8 cellular contexts compared by ENCODE assay signal in the genomic region with DNA sequence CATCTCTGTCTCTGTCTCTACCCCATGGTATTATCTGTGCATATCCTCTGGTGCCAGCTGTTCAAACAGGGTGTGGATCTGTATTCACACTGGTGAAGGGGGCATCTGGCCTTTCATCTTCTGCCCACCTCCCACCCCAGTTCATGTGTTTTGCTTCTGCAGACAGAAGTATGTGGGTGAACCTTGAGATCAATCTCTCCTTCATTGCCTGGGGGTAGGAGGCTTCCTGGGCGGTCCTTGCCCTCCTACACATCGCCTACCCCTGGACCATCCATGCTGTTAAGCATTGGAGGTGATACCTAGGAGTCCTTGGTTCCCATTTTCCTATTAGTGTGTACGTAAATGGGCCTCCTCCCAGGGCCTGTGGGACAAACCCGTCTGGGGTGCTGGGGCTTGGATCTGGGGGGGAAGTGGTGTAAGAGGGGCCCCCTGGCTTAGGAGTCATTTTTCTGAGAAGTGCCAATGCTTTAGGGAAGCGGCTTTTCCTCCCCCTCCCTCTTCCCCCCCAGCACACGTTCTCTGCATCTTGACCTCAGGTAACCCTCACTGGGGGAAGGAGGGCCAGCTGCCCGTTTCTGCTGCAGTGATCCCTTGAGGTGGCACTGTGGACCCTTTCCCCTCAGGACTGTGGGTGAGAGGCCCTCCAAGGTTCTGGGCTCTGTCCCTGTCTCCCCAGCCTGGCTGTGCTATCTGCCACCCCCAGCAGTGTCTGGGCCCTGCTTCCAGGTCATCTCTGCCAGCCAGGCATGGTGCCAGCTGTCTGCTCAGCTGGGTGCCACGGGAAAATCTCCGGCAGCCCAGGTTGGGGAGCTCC. TPM values are rescaled to one million over a fixed set of nuclear protein-coding genes. Genes with fewer than 3 reads are reported as not detected.
DNase-seq lines count a peak whose midpoint lies in the region; ATAC-seq and TF ChIP-seq lines count a peak whose summit lies in the region.

No MANE protein-coding gene starts in this region.

- H3K4me1 Mint-ChIP-seq in CD8-positive, alpha-beta T cell (ENCODE audit: low read depth) = peaks cover 84% of the 10 kb centered on the region

- H3K9me3 Mint-ChIP-seq in CD8-positive, alpha-beta T cell = no peaks in the 10 kb centered on the region
- no peaks in the 10 kb centered on the region for H3K9me3 Mint-ChIP-seq in activated naive CD4-positive, alpha-beta T cell treated with anti-CD3 and anti-CD28 coated beads, Interleukin-2, amount 50 U/mL, for 72 hours

- H3K4me3 Mint-ChIP-seq in CD8-positive, alpha-beta T cell = peak overlapping the region; percentile 49

- peaks cover 8% of the 10 kb centered on the region for H3K36me3 ChIP-seq in CD8-positive, alpha-beta T cell (ENCODE audit: insufficient read depth, low read length)
- H3K36me3 ChIP-seq in MG63 (peaks cover 41% of the 10 kb centered on the region), mucosa of descending colon (ENCODE audit: low read depth) (no peaks in the 10 kb centered on the region)

- peaks cover 30% of the 10 kb centered on the region for H3K36me3 Mint-ChIP-seq in CD8-positive, alpha-beta T cell
- H3K36me3 Mint-ChIP-seq in activated naive CD4-positive, alpha-beta T cell treated with anti-CD3 and anti-CD28 coated beads, Interleukin-2, amount 50 U/mL, for 72 hours = peaks cover 0 to 20% of the 10 kb centered on the region in 2 donors

- intact Hi-C loops in CD8-positive, alpha-beta T cell (cut with DNase I, micrococcal nuclease) = loop anchor here in 1 of 2 experiments (10.0 kb wide), 1 partner anchor 235 kb away; no protein-coding TSS in a partner anchor
- intact Hi-C loops in mucosa of descending colon (cut with DNase I, micrococcal nuclease) = no loop called here

- no peak for ATAC-seq in CD8-positive, alpha-beta T cell
- peak in 1 of 2 donors; percentile 6 for ATAC-seq in activated naive CD4-positive, alpha-beta T cell treated with anti-CD3 and anti-CD28 coated beads, Interleukin-2, amount 50 U/mL, for 72 hours
- ATAC-seq in mucosa of descending colon (peak; percentile 29), HG03108 (IDR thresholded peaks at IDR 0.05; ENCODE audit: unreplicated experiment) (no peak), HG03571 (IDR thresholded peaks at IDR 0.05; ENCODE audit: unreplicated experiment) (no peak), GM21576 (IDR thresholded peaks at IDR 0.05; ENCODE audit: unreplicated experiment) (no peak), HG02759 (IDR thresholded peaks at IDR 0.05; ENCODE audit: unreplicated experiment) (no peak)

- H3K27me3 ChIP-seq in CD8-positive, alpha-beta T cell (ENCODE audit: insufficient read depth, low read length) = no peaks in the 10 kb centered on the region
- H3K27me3 ChIP-seq in MG63 = no peaks in the 10 kb centered on the region

- peak in 1 of 7 experiments; percentile 24 for DNase-seq in CD8-positive, alpha-beta T cell
- DNase-seq in MG63 (peak; percentile 65), mucosa of descending colon (peak in 2 of 3 donors; percentile 55 to 65)
- no peak for DNase-seq in activated naive CD4-positive, alpha-beta T cell treated with anti-CD3 and anti-CD28 coated beads, Interleukin-2, amount 50 U/mL, for 72 hours (ENCODE audit: low spot score in 2 of 2)

- POLR2A ChIA-PET in CD8-positive, alpha-beta T cell (lab: Charles Lee) = interaction anchor here (1.2 to 2.3 kb wide), 2 partner anchors 8 to 11 kb away, joined by 7 to 18 read pairs; no protein-coding TSS in a partner anchor

- H3K4me3 ChIP-seq in CD8-positive, alpha-beta T cell (ENCODE audit: low read depth, low read length) = peak overlapping the region; percentile 12
- H3K4me3 ChIP-seq in MG63 (no peak overlapping the region), mucosa of descending colon (no peak overlapping the region)

- no peaks in the 10 kb centered on the region for H3K27me3 Mint-ChIP-seq in CD8-positive, alpha-beta T cell (ENCODE audit: low read depth)

- no peak overlapping the region for H3K27ac ChIP-seq in CD8-positive, alpha-beta T cell (ENCODE audit: low read depth, low read length)

- no peaks in the 10 kb centered on the region for H3K9me3 ChIP-seq in CD8-positive, alpha-beta T cell (ENCODE audit: low read length)
- H3K9me3 ChIP-seq in MG63 = no peaks in the 10 kb centered on the region
- no peaks in the 10 kb centered on the region for H3K9me3 ChIP-seq in mucosa of descending colon

- TF ChIP-seq CTCF in CD8-positive, alpha-beta T cell (IDR thresholded peaks at IDR 0.05) = no peak
- TF ChIP-seq CTCF in mucosa of descending colon (IDR thresholded peaks at IDR 0.05) = no peak

- peaks cover 98% of the 10 kb centered on the region for H3K4me1 ChIP-seq in CD8-positive, alpha-beta T cell (ENCODE audit: insufficient read depth, low read length)
- H3K4me1 ChIP-seq in mucosa of descending colon (ENCODE audit: low read depth) = peaks cover 75% of the 10 kb centered on the region

- CTCF ChIA-PET in CD8-positive, alpha-beta T cell (lab: Charles Lee) = interaction anchor here (1.0 to 5.0 kb wide), 7 partner anchors 11 to 30 kb away, joined by 3 to 25 read pairs (median 5); no protein-coding TSS in a partner anchor

- H3K27ac Mint-ChIP-seq in CD8-positive, alpha-beta T cell = peak overlapping the region; percentile 83
- peak overlapping the region; percentile 40 to 80 for H3K27ac Mint-ChIP-seq in activated naive CD4-positive, alpha-beta T cell treated with anti-CD3 and anti-CD28 coated beads, Interleukin-2, amount 50 U/mL, for 72 hours

RNA-seq across cellular contexts. Expression of gene RARA, which starts 21.2 kb away (rescaled TPM):
- total RNA-seq in CD8-positive, alpha-beta T cell = 100 to 1,000 TPM; 133 TPM
- total RNA-seq in MG63 (2014; rRNA removed; shearing (Covaris generic); ENCODE audit: low replicate concordance) = 8.9 and 11.2 TPM in 2 replicates
- total RNA-seq in activated naive CD4-positive, alpha-beta T cell treated with anti-CD3 and anti-CD28 coated beads, Interleukin-2, amount 50 U/mL, for 72 hours = 10 to 100 TPM; 21.0 to 23.0 TPM
- total RNA-seq in mucosa of descending colon = 10 to 100 TPM; 42.2 to 51.2 (median 49.6) TPM

RNA-seq across cellular contexts. Expression of gene GJD3, which starts 34.3 kb away (rescaled TPM):
- not detected for total RNA-seq in CD8-positive, alpha-beta T cell
- not detected in 2 replicates for total RNA-seq in MG63 (2014; rRNA removed; shearing (Covaris generic); ENCODE audit: low replicate concordance)
- not detected for total RNA-seq in activated naive CD4-positive, alpha-beta T cell treated with anti-CD3 and anti-CD28 coated beads, Interleukin-2, amount 50 U/mL, for 72 hours
- total RNA-seq in mucosa of descending colon = 1 to 10 TPM in 2 of 3 donors, under 1 TPM in 1; 0.81 to 1.4 (median 1.2) TPM

RNA-seq across cellular contexts. Expression of gene CDC6, which starts 42.5 kb away (rescaled TPM):
- total RNA-seq in CD8-positive, alpha-beta T cell = 1 to 10 TPM; 2.0 to 2.9 TPM
- 31.1 and 111 TPM in 2 replicates for total RNA-seq in MG63 (2014; rRNA removed; shearing (Covaris generic); ENCODE audit: low replicate concordance)
- 10 to 100 TPM; 81.8 to 86.7 TPM for total RNA-seq in activated naive CD4-positive, alpha-beta T cell treated with anti-CD3 and anti-CD28 coated beads, Interleukin-2, amount 50 U/mL, for 72 hours
- total RNA-seq in mucosa of descending colon = 10 to 100 TPM in 1 of 3 donors, 1 to 10 TPM in 2; 4.0 to 14.9 (median 7.4) TPM

Comparison
In these comparisons a context has a peak if more than half of its experiments do, and no peak if none do; other contexts are left out.
1. DNase-seq: peak in MG63 (single experiment) and mucosa of descending colon (2 of 3); none in activated naive CD4-positive, alpha-beta T cell treated with anti-CD3 and anti-CD28 coated beads, Interleukin-2, amount 50 U/mL, for 72 hours (0 of 2).